1 cellular context compared by ENCODE assay signal in the genomic region with DNA sequence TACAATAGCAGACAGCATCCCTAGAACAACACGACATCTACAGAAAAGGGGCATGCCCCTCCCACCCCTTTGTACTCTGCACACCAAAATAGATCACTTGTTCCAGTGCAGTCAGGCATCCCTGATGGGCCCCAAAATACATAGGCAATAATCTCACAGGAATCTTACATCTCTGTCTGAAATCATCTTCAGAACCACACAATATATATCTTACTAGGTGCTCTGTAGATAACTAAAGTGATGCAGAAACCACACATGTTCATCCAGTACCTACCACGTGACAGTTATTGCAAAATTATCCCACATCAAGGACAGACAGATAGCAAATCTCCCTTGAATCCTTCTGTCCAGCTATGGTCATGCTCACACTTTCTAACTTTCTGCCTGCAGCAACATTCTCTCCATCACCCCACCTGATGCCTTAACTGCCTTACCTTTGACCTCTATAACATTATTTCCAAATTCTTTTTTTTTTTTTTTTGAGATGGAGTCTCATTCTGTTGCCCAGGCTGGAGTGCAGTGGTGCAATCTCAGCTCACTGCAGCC.
A peak's percentile ranks its signal among the peaks of the same experiment; 100 is the strongest.
TF ChIP-seq lines count a peak whose summit lies in the region.

No MANE protein-coding gene starts in this region.

TF ChIP-seq in K562, 482 proteins besides CTCF, POLR2A, EP300 and RAD21 (continued from another document and continues in another):
- TF ChIP-seq HNRNPH1 (optimal IDR thresholded peaks at IDR 0.05; ENCODE audit: low read depth, low read length): no peak
- no peak for TF ChIP-seq NR0B1 (IDR thresholded peaks at IDR 0.05; ENCODE audit: partially characterized antibody)
- no peak for TF ChIP-seq ZNF24 (IDR thresholded peaks at IDR 0.05)
- TF ChIP-seq ZNF644 (tag; IDR thresholded peaks at IDR 0.05; ENCODE audit: low read depth): no peak
- no peak for TF ChIP-seq FOXA1 (IDR thresholded peaks at IDR 0.05; ENCODE audit: borderline replicate concordance)
- no peak for TF ChIP-seq ZBTB8A (IDR thresholded peaks at IDR 0.05; ENCODE audit: partially characterized antibody)
- TF ChIP-seq ZNF316 (IDR thresholded peaks at IDR 0.05): no peak
- TF ChIP-seq FOXJ2 (tag; IDR thresholded peaks at IDR 0.05): no peak
- TF ChIP-seq ZNF175 (CRISPR knock-in tag; IDR thresholded peaks at IDR 0.05; ENCODE audit: low read depth): no peak
- no peak for TF ChIP-seq KAT7 (CRISPR knock-in tag; IDR thresholded peaks at IDR 0.05; ENCODE audit: borderline replicate concordance)
- no peak for TF ChIP-seq CUX1 (CRISPR knock-in tag; IDR thresholded peaks at IDR 0.05)
- no peak for TF ChIP-seq ZNF282 (CRISPR knock-in tag; IDR thresholded peaks at IDR 0.05)
- 0 out of 2 replicates have a peak, but pooled peaks have one; percentile 39 for TF ChIP-seq MITF (IDR thresholded peaks at IDR 0.05)
- peak; percentile 87 for TF ChIP-seq RAD51 (IDR thresholded peaks at IDR 0.05; ENCODE audit: borderline replicate concordance, low read depth)
- no peak for TF ChIP-seq ZNF76 (CRISPR knock-in tag; IDR thresholded peaks at IDR 0.05; ENCODE audit: borderline replicate concordance)
- TF ChIP-seq KDM2B (CRISPR knock-in tag; IDR thresholded peaks at IDR 0.05): no peak
- no peak for TF ChIP-seq RHOXF2B (CRISPR knock-in tag; conservative IDR thresholded peaks at IDR 0.05)
- TF ChIP-seq ZNF766 (CRISPR knock-in tag; conservative IDR thresholded peaks at IDR 0.05): peak; percentile 43; the same call in 1 of the 2 replicates
- TF ChIP-seq TCF3 (CRISPR knock-in tag; IDR thresholded peaks at IDR 0.05): no peak
- TF ChIP-seq KHSRP (IDR thresholded peaks at IDR 0.05): no peak
- TF ChIP-seq SPI1 (IDR thresholded peaks at IDR 0.05; ENCODE audit: borderline replicate concordance, low read depth, low read length): no peak
- no peak for TF ChIP-seq SRF (CRISPR knock-in tag; IDR thresholded peaks at IDR 0.05)
- TF ChIP-seq SETDB1 (IDR thresholded peaks at IDR 0.05; ENCODE audit: low read length): no peak
- TF ChIP-seq ELF1 (tag; IDR thresholded peaks at IDR 0.05): no peak
- TF ChIP-seq ZNF445 (CRISPR knock-in tag; IDR thresholded peaks at IDR 0.05; ENCODE audit: low read depth): no peak
- TF ChIP-seq, protein P1, sequence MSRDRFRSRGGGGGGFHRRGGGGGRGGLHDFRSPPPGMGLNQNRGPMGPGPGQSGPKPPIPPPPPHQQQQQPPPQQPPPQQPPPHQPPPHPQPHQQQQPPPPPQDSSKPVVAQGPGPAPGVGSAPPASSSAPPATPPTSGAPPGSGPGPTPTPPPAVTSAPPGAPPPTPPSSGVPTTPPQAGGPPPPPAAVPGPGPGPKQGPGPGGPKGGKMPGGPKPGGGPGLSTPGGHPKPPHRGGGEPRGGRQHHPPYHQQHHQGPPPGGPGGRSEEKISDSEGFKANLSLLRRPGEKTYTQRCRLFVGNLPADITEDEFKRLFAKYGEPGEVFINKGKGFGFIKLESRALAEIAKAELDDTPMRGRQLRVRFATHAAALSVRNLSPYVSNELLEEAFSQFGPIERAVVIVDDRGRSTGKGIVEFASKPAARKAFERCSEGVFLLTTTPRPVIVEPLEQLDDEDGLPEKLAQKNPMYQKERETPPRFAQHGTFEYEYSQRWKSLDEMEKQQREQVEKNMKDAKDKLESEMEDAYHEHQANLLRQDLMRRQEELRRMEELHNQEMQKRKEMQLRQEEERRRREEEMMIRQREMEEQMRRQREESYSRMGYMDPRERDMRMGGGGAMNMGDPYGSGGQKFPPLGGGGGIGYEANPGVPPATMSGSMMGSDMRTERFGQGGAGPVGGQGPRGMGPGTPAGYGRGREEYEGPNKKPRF (IDR thresholded peaks at IDR 0.05; ENCODE audit: low read depth, low read length): no peak
- TF ChIP-seq, protein P2, sequence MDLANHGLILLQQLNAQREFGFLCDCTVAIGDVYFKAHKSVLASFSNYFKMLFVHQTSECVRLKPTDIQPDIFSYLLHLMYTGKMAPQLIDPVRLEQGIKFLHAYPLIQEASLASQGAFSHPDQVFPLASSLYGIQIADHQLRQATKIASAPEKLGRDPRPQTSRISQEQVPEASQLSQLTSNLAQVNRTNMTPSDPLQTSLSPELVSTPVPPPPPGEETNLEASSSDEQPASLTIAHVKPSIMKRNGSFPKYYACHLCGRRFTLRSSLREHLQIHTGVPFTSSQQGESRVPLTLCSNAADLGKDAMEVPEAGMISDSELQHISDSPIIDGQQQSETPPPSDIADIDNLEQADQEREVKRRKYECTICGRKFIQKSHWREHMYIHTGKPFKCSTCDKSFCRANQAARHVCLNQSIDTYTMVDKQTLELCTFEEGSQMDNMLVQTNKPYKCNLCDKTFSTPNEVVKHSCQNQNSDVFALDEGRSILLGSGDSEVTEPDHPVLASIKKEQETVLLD (IDR thresholded peaks at IDR 0.05): 0 out of 2 replicates have a peak, but pooled peaks have one; percentile 24
- TF ChIP-seq ZNF133 (CRISPR knock-in tag; IDR thresholded peaks at IDR 0.05): no peak
- TF ChIP-seq TAF1 (IDR thresholded peaks at IDR 0.05; ENCODE audit: control insufficient read depth, extremely low read depth, insufficient read depth, low read length, severe bottlenecking): no peak
- TF ChIP-seq CSDE1 (IDR thresholded peaks at IDR 0.05): no peak
- no peak for TF ChIP-seq ETV6 (IDR thresholded peaks at IDR 0.05; ENCODE audit: borderline replicate concordance in 1 of 2, low read depth in 2 of 2, low read length in 1 of 2)
- no peak for TF ChIP-seq ETV6 (CRISPR knock-in tag; IDR thresholded peaks at IDR 0.05; ENCODE audit: borderline replicate concordance)
- TF ChIP-seq RB1 (IDR thresholded peaks at IDR 0.05; ENCODE audit: low read depth): no peak
- TF ChIP-seq, protein P3, sequence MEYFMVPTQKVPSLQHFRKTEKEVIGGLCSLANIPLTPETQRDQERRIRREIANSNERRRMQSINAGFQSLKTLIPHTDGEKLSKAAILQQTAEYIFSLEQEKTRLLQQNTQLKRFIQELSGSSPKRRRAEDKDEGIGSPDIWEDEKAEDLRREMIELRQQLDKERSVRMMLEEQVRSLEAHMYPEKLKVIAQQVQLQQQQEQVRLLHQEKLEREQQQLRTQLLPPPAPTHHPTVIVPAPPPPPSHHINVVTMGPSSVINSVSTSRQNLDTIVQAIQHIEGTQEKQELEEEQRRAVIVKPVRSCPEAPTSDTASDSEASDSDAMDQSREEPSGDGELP (CRISPR knock-in tag; IDR thresholded peaks at IDR 0.05; ENCODE audit: borderline replicate concordance): no peak
- TF ChIP-seq, protein P4, sequence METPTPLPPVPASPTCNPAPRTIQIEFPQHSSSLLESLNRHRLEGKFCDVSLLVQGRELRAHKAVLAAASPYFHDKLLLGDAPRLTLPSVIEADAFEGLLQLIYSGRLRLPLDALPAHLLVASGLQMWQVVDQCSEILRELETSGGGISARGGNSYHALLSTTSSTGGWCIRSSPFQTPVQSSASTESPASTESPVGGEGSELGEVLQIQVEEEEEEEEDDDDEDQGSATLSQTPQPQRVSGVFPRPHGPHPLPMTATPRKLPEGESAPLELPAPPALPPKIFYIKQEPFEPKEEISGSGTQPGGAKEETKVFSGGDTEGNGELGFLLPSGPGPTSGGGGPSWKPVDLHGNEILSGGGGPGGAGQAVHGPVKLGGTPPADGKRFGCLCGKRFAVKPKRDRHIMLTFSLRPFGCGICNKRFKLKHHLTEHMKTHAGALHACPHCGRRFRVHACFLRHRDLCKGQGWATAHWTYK (CRISPR knock-in tag; IDR thresholded peaks at IDR 0.05): 0 out of 2 replicates have a peak, but pooled peaks have one; percentile 45
- TF ChIP-seq BRD4 (IDR thresholded peaks at IDR 0.05): no peak
- TF ChIP-seq HDAC1 (IDR thresholded peaks at IDR 0.05): no peak
- no peak for TF ChIP-seq ZNF124 (CRISPR knock-in tag; IDR thresholded peaks at IDR 0.05)
- no peak for TF ChIP-seq ZNF165 (CRISPR knock-in tag; IDR thresholded peaks at IDR 0.05; ENCODE audit: borderline replicate concordance)
- no peak for TF ChIP-seq RUNX1 (IDR thresholded peaks at IDR 0.05; ENCODE audit: low read depth)
- TF ChIP-seq NCOA1 (IDR thresholded peaks at IDR 0.05; ENCODE audit: low read depth): no peak
- no peak for TF ChIP-seq ZNF830 (CRISPR knock-in tag; IDR thresholded peaks at IDR 0.05)
- TF ChIP-seq, protein P5, sequence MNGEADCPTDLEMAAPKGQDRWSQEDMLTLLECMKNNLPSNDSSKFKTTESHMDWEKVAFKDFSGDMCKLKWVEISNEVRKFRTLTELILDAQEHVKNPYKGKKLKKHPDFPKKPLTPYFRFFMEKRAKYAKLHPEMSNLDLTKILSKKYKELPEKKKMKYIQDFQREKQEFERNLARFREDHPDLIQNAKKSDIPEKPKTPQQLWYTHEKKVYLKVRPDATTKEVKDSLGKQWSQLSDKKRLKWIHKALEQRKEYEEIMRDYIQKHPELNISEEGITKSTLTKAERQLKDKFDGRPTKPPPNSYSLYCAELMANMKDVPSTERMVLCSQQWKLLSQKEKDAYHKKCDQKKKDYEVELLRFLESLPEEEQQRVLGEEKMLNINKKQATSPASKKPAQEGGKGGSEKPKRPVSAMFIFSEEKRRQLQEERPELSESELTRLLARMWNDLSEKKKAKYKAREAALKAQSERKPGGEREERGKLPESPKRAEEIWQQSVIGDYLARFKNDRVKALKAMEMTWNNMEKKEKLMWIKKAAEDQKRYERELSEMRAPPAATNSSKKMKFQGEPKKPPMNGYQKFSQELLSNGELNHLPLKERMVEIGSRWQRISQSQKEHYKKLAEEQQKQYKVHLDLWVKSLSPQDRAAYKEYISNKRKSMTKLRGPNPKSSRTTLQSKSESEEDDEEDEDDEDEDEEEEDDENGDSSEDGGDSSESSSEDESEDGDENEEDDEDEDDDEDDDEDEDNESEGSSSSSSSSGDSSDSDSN (IDR thresholded peaks at IDR 0.05; ENCODE audit: borderline replicate concordance in 1 of 2, low read depth in 2 of 2, low read length in 2 of 2): no peak
- TF ChIP-seq ESRRA (IDR thresholded peaks at IDR 0.05; ENCODE audit: borderline replicate concordance, low read depth): peak; percentile 79; the same call in 1 of the 2 replicates
- TF ChIP-seq ZFP36 (IDR thresholded peaks at IDR 0.05; ENCODE audit: low read depth, low read length, partially characterized antibody): no peak
- no peak for TF ChIP-seq ILF3 (IDR thresholded peaks at IDR 0.05; ENCODE audit: borderline replicate concordance)
- TF ChIP-seq, protein P6, sequence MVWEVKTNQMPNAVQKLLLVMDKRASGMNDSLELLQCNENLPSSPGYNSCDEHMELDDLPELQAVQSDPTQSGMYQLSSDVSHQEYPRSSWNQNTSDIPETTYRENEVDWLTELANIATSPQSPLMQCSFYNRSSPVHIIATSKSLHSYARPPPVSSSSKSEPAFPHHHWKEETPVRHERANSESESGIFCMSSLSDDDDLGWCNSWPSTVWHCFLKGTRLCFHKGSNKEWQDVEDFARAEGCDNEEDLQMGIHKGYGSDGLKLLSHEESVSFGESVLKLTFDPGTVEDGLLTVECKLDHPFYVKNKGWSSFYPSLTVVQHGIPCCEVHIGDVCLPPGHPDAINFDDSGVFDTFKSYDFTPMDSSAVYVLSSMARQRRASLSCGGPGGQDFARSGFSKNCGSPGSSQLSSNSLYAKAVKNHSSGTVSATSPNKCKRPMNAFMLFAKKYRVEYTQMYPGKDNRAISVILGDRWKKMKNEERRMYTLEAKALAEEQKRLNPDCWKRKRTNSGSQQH (CRISPR knock-in tag; IDR thresholded peaks at IDR 0.05): no peak
